In genomic region chr14:46861753-46862152, GRCh38 we compare ENCODE assay signal across 7 cellular contexts.
"Had no signal": no experiment of that assay in that cellular context is flagged by ENCODE, and none has a peak within 500 bp of the region (broad histone marks: within the 10 kb centered on the region; RNA-seq: fewer than 3 reads in every experiment).

No MANE protein-coding gene starts in this region.

- H3K4me3 ChIP-seq: GM12878 had no signal

- ATAC-seq: GM12878 had no signal

- FAIRE-seq: GM12878, GM12891, GM12892, GM18507, GM19239 had no signal

- DNase-seq: GDM1, GF-D8 had no signal
